Comparison of ENCODE assay signal across 16 cellular contexts in genomic region chr5:147479949-147480348, GRCh38. TPM values are rescaled to one million over a fixed set of nuclear protein-coding genes. Genes with fewer than 3 reads are reported as not detected.
DNase-seq lines count a peak whose midpoint lies in the region; ATAC-seq and TF ChIP-seq lines count a peak whose summit lies in the region.
"Had no signal": no experiment of that assay in that cellular context is flagged by ENCODE, and none has a peak within 500 bp of the region (broad histone marks: within the 10 kb centered on the region; RNA-seq: fewer than 3 reads in every experiment).

No MANE protein-coding gene starts in this region.

- H3K4me2 ChIP-seq in osteoblast (ENCODE audit: insufficient read depth, low read length) = peak overlapping the region; percentile 18

- no peaks in the 10 kb centered on the region for H4K20me1 ChIP-seq in osteoblast (ENCODE audit: insufficient read depth, low read length)

- H3K4me1 ChIP-seq in osteoblast (ENCODE audit: insufficient read depth, low read length) = peaks cover 48% of the 10 kb centered on the region
- no peaks in the 10 kb centered on the region for H3K4me1 ChIP-seq in effector memory CD4-positive, alpha-beta T cell (ENCODE audit: control insufficient read depth, insufficient read depth, low read length, poor library complexity, severe bottlenecking)
- H3K4me1 ChIP-seq: parathyroid adenoma had no signal

- H3K27me3 ChIP-seq in osteoblast (ENCODE audit: insufficient read depth, low read length) = no peaks in the 10 kb centered on the region
- no peaks in the 10 kb centered on the region for H3K27me3 ChIP-seq in effector memory CD4-positive, alpha-beta T cell (replicated peaks; ENCODE audit: control insufficient read depth, insufficient read depth, low read length, poor library complexity, severe bottlenecking)
- H3K27me3 ChIP-seq: breast epithelium, SJSA1 had no signal

- H3K9me3 ChIP-seq in osteoblast (ENCODE audit: low read depth, low read length) = no peaks in the 10 kb centered on the region
- no peaks in the 10 kb centered on the region for H3K9me3 ChIP-seq in effector memory CD4-positive, alpha-beta T cell (ENCODE audit: control insufficient read depth, low read length)
- H3K9me3 ChIP-seq: SJSA1 had no signal

- no peak overlapping the region for H2AFZ ChIP-seq in osteoblast (ENCODE audit: low read length)
- H2AFZ ChIP-seq: parathyroid adenoma had no signal

- peak overlapping the region; percentile 62 for H3K27ac ChIP-seq in osteoblast (ENCODE audit: low read depth, low read length)
- H3K27ac ChIP-seq in effector memory CD4-positive, alpha-beta T cell (ENCODE audit: insufficient read depth, low read length, poor library complexity, severe bottlenecking) = no peak overlapping the region
- H3K27ac ChIP-seq: parathyroid adenoma, SJSA1 had no signal

- no peak overlapping the region for H3K4me3 ChIP-seq in osteoblast (ENCODE audit: insufficient read depth, low read length)
- H3K4me3 ChIP-seq in effector memory CD4-positive, alpha-beta T cell (ENCODE audit: insufficient read depth, low read depth, low read length, poor library complexity, severe bottlenecking) = no peak overlapping the region
- H3K4me3 ChIP-seq: breast epithelium, SJSA1 had no signal

- no peak for TF ChIP-seq CTCF in osteoblast (IDR thresholded peaks at IDR 0.05; ENCODE audit: extremely low read depth, low read depth, low read length)

- H3K36me3 ChIP-seq in osteoblast (ENCODE audit: insufficient read depth, low read length) = no peaks in the 10 kb centered on the region
- no peaks in the 10 kb centered on the region for H3K36me3 ChIP-seq in effector memory CD4-positive, alpha-beta T cell (ENCODE audit: control insufficient read depth, insufficient read depth, low read length)
- H3K36me3 ChIP-seq: breast epithelium, SJSA1 had no signal

- H3K79me2 ChIP-seq in osteoblast (ENCODE audit: insufficient read depth, low read length) = peaks cover 19% of the 10 kb centered on the region
- H3K79me2 ChIP-seq: parathyroid adenoma had no signal

- DNase-seq in GM04503 (ENCODE audit: low read depth) (peak; percentile 38), NCI-H69 (lab: John Stamatoyannopoulos, UW) (peak; percentile 84), osteoblast (ENCODE audit: insufficient read length, low spot score, missing footprints) (peak; percentile 48), CD1c-positive myeloid dendritic cell (ENCODE audit: extremely low spot score) (no peak), globus pallidus (ENCODE audit: low spot score) (no peak), DMS79 treated with DMSO at 0.1 percent for 48 hours (lab: John Stamatoyannopoulos, UW) (no peak)
- no peak for DNase-seq in effector memory CD4-positive, alpha-beta T cell
- DNase-seq: activated T-cell treated with anti-CD3 and anti-CD28 coated beads, Interleukin-2, amount 50 U/mL, for 48 hours; erythroblast; NCI-H226; stimulated activated CD4-positive, alpha-beta T cell treated with anti-CD3 and anti-CD28 coated beads, Interleukin-4, amount 100 ng/mL, for 4 hours had no signal

- peak; percentile 73 for ATAC-seq in esophagus mucosa
- ATAC-seq: activated CD4-positive, CD25-positive, alpha-beta regulatory T cell treated with anti-CD3 and anti-CD28 coated beads, Interleukin-2, amount 50 U/mL, for 24 hours had no signal

RNA-seq across cellular contexts. Expression of gene DPYSL3, which starts 29.9 kb away (rescaled TPM):
- 5.1 TPM for total RNA-seq in esophagus mucosa
- 80.4 and 119 TPM in 2 replicates for total RNA-seq in osteoblast

Comparison
In these comparisons a context has a peak if more than half of its experiments do, and no peak if none do; other contexts are left out.
1. DNase-seq: peak in GM04503 (single experiment), NCI-H69 (single experiment) and osteoblast (single experiment); none in CD1c-positive myeloid dendritic cell (single experiment), globus pallidus (single experiment), DMS79 treated with DMSO at 0.1 percent for 48 hours (single experiment) and effector memory CD4-positive, alpha-beta T cell (0 of 3).
2. RNA of gene DPYSL3, which starts 29.9 kb away (total RNA-seq): 80.4 to 119 TPM in osteoblast; 5.1 TPM in esophagus mucosa (single experiment); every median in the first group is over 10 times any median in the second.